Comparison of ENCODE assay signal across 9 cellular contexts in the genomic region with DNA sequence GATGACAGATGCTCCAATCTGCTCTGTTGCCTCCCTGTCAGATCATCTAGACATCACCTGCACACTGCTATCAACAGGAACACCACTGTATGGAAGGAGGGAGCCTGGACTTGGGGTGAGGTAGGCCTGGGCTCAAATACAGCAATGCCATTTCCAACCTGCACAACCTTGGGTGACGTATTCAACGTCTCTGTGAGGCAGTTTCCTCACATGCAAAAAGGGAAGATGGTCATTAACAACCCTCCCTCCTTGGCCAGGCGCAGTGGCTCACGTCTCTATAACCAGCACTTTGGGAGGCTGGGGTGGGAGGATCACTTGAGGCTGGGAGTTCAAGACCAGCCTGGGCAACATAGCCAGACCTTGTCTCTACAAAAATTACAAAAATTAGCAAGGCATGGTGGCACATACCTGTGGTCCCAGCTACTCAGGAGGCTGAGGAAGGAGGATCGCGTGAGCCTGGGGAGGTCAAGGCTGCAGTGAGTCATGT. TPM values are rescaled to one million over a fixed set of nuclear protein-coding genes. Genes with fewer than 3 reads are reported as not detected.
DNase-seq lines count a peak whose midpoint lies in the region; ATAC-seq and TF ChIP-seq lines count a peak whose summit lies in the region.
"Had no signal": no experiment of that assay in that cellular context is flagged by ENCODE, and none has a peak within 500 bp of the region (broad histone marks: within the 10 kb centered on the region; RNA-seq: fewer than 3 reads in every experiment).

No MANE protein-coding gene starts in this region.

- TF ChIP-seq CTCF in gastroesophageal sphincter (IDR thresholded peaks at IDR 0.05), result no peak

- POLR2A ChIA-PET in activated CD4-positive, alpha-beta memory T cell treated with anti-CD3 and anti-CD28 coated beads for 36 hours (lab: Charles Lee), result no interaction called here

- no peaks in the 10 kb centered on the region for H3K27me3 ChIP-seq in gastroesophageal sphincter

- TF ChIP-seq POLR2A in gastroesophageal sphincter (IDR thresholded peaks at IDR 0.05), result no peak

- intact Hi-C loops in activated CD4-positive, alpha-beta memory T cell treated with anti-CD3 and anti-CD28 coated beads for 36 hours (cut with micrococcal nuclease), result loop anchor here (1.0 to 2.0 kb wide), 4 partner anchors 13 to 57 kb away; a partner anchor contains a TSS

- no peak for TF ChIP-seq EP300 in gastroesophageal sphincter (IDR thresholded peaks at IDR 0.05)

- H3K4me3 Mint-ChIP-seq in activated CD8-positive, alpha-beta memory T cell treated with anti-CD3 and anti-CD28 coated beads, Interleukin-2, amount 10 ng/mL, durations not matched to agents 7 days and 5 days, result peak overlapping the region; percentile 33
- H3K4me3 Mint-ChIP-seq in activated CD4-positive, alpha-beta memory T cell treated with anti-CD3 and anti-CD28 coated beads for 36 hours, result no peak overlapping the region
- peak overlapping the region; percentile 70 to 73 for H3K4me3 Mint-ChIP-seq in stimulated activated naive CD8-positive, alpha-beta T cell treated with anti-CD3 and anti-CD28 coated beads, Interleukin-15, amount 100 ng/mL, for 72 hours

- peaks cover 27% of the 10 kb centered on the region for H3K36me3 Mint-ChIP-seq in activated CD8-positive, alpha-beta memory T cell treated with anti-CD3 and anti-CD28 coated beads, Interleukin-2, amount 10 ng/mL, durations not matched to agents 7 days and 5 days
- peaks cover 22% of the 10 kb centered on the region for H3K36me3 Mint-ChIP-seq in activated CD4-positive, alpha-beta memory T cell treated with anti-CD3 and anti-CD28 coated beads for 36 hours

- H3K27ac ChIP-seq in gastroesophageal sphincter, result peak overlapping the region in 3 of 4 donors; percentile 63 to 71 (median 64)

- peaks cover 0 to 27% (median 0%) of the 10 kb centered on the region in 3 donors for H3K4me1 ChIP-seq in gastroesophageal sphincter

- H3K4me3 ChIP-seq in gastroesophageal sphincter, result no peak overlapping the region

- no peak for ATAC-seq in activated CD8-positive, alpha-beta memory T cell treated with anti-CD3 and anti-CD28 coated beads, Interleukin-2, amount 10 ng/mL, durations not matched to agents 7 days and 5 days
- ATAC-seq in gastroesophageal sphincter (no peak), HG02840 (IDR thresholded peaks at IDR 0.05; ENCODE audit: low FRiP score, unreplicated experiment) (no peak), HG02763 (IDR thresholded peaks at IDR 0.05; ENCODE audit: unreplicated experiment) (no peak)
- no peak for ATAC-seq in stimulated activated naive CD8-positive, alpha-beta T cell treated with anti-CD3 and anti-CD28 coated beads, Interleukin-15, amount 100 ng/mL, for 72 hours

- H3K27ac Mint-ChIP-seq in activated CD8-positive, alpha-beta memory T cell treated with anti-CD3 and anti-CD28 coated beads, Interleukin-2, amount 10 ng/mL, durations not matched to agents 7 days and 5 days, result peak overlapping the region; percentile 92
- H3K27ac Mint-ChIP-seq in activated CD4-positive, alpha-beta memory T cell treated with anti-CD3 and anti-CD28 coated beads for 36 hours, result peak overlapping the region; percentile 95
- H3K27ac Mint-ChIP-seq in stimulated activated naive CD8-positive, alpha-beta T cell treated with anti-CD3 and anti-CD28 coated beads, Interleukin-15, amount 100 ng/mL, for 72 hours, result peak overlapping the region; percentile 96 to 99

- DNase-seq in activated CD8-positive, alpha-beta memory T cell treated with anti-CD3 and anti-CD28 coated beads, Interleukin-2, amount 10 ng/mL, durations not matched to agents 7 days and 5 days, result no peak
- no peak for DNase-seq in activated CD8-positive, alpha-beta memory T cell treated with anti-CD3 and anti-CD28 coated beads, Interleukin-2, amount 50 U/mL, for 4 hours
- no peak for DNase-seq in activated CD4-positive, alpha-beta memory T cell treated with anti-CD3 and anti-CD28 coated beads for 36 hours
- no peak for DNase-seq in stimulated activated naive CD8-positive, alpha-beta T cell treated with anti-CD3 and anti-CD28 coated beads, Interleukin-15, amount 100 ng/mL, for 72 hours
- DNase-seq in MV-4-11 (lab: John Stamatoyannopoulos, UW), result no peak
- DNase-seq: NCI-H2171 had no signal

- WGBS in gastroesophageal sphincter (ENCODE audit: low coverage in 1 of 2), 2 donors, result 67 to 79% methylated on average over 2 to 4 of the region's 6 CpGs

- H3K9me3 ChIP-seq in gastroesophageal sphincter, result no peaks in the 10 kb centered on the region

- H3K9me3 Mint-ChIP-seq in activated CD8-positive, alpha-beta memory T cell treated with anti-CD3 and anti-CD28 coated beads, Interleukin-2, amount 10 ng/mL, durations not matched to agents 7 days and 5 days (ENCODE audit: low read depth), result no peaks in the 10 kb centered on the region
- no peaks in the 10 kb centered on the region for H3K9me3 Mint-ChIP-seq in activated CD4-positive, alpha-beta memory T cell treated with anti-CD3 and anti-CD28 coated beads for 36 hours
- H3K9me3 Mint-ChIP-seq in stimulated activated naive CD8-positive, alpha-beta T cell treated with anti-CD3 and anti-CD28 coated beads, Interleukin-15, amount 100 ng/mL, for 72 hours, result no peaks in the 10 kb centered on the region

- H3K27me3 Mint-ChIP-seq in activated CD8-positive, alpha-beta memory T cell treated with anti-CD3 and anti-CD28 coated beads, Interleukin-2, amount 10 ng/mL, durations not matched to agents 7 days and 5 days, result no peaks in the 10 kb centered on the region
- no peaks in the 10 kb centered on the region for H3K27me3 Mint-ChIP-seq in activated CD4-positive, alpha-beta memory T cell treated with anti-CD3 and anti-CD28 coated beads for 36 hours
- H3K27me3 Mint-ChIP-seq in stimulated activated naive CD8-positive, alpha-beta T cell treated with anti-CD3 and anti-CD28 coated beads, Interleukin-15, amount 100 ng/mL, for 72 hours, result no peaks in the 10 kb centered on the region

- CTCF ChIA-PET in activated CD8-positive, alpha-beta memory T cell treated with anti-CD3 and anti-CD28 coated beads, Interleukin-2, amount 10 ng/mL, durations not matched to agents 7 days and 5 days (lab: Charles Lee), result interaction anchor here (0.6 to 2.7 kb wide), 4 partner anchors 15 to 44 kb away, joined by 3 to 23 read pairs (median 3); a partner anchor contains a TSS
- CTCF ChIA-PET in activated CD4-positive, alpha-beta memory T cell treated with anti-CD3 and anti-CD28 coated beads for 36 hours (lab: Charles Lee), result no interaction called here

- H3K4me1 Mint-ChIP-seq in activated CD8-positive, alpha-beta memory T cell treated with anti-CD3 and anti-CD28 coated beads, Interleukin-2, amount 10 ng/mL, durations not matched to agents 7 days and 5 days, result peaks cover 37% of the 10 kb centered on the region
- H3K4me1 Mint-ChIP-seq in activated CD4-positive, alpha-beta memory T cell treated with anti-CD3 and anti-CD28 coated beads for 36 hours (ENCODE audit: low read depth), result peaks cover 40% of the 10 kb centered on the region
- peaks cover 64% of the 10 kb centered on the region for H3K4me1 Mint-ChIP-seq in stimulated activated naive CD8-positive, alpha-beta T cell treated with anti-CD3 and anti-CD28 coated beads, Interleukin-15, amount 100 ng/mL, for 72 hours

- peaks cover 0 to 48% of the 10 kb centered on the region in 2 donors for H3K36me3 ChIP-seq in gastroesophageal sphincter

RNA-seq across cellular contexts. Expression of a gene that starts 13.1 kb away (rescaled TPM):
- 10 to 100 TPM; 47.7 to 50.6 TPM for total RNA-seq in activated CD8-positive, alpha-beta memory T cell treated with anti-CD3 and anti-CD28 coated beads, Interleukin-2, amount 10 ng/mL, durations not matched to agents 7 days and 5 days
- total RNA-seq in activated CD4-positive, alpha-beta memory T cell treated with anti-CD3 and anti-CD28 coated beads for 36 hours, result 10 to 100 TPM; 42.5 to 43.0 TPM
- 10 to 100 TPM; 17.9 to 31.0 (median 22.6) TPM for total RNA-seq in gastroesophageal sphincter

RNA-seq across cellular contexts. Expression of a gene that starts 13.3 kb away (rescaled TPM):
- total RNA-seq in activated CD8-positive, alpha-beta memory T cell treated with anti-CD3 and anti-CD28 coated beads, Interleukin-2, amount 10 ng/mL, durations not matched to agents 7 days and 5 days, result 10 to 100 TPM; 16.8 to 19.7 TPM
- 1 to 10 TPM; 2.2 to 3.7 TPM for total RNA-seq in activated CD4-positive, alpha-beta memory T cell treated with anti-CD3 and anti-CD28 coated beads for 36 hours
- total RNA-seq in gastroesophageal sphincter, result 1 to 10 TPM; 2.3 to 9.4 (median 6.7) TPM

RNA-seq across cellular contexts. Expression of a gene that starts 29.3 kb away (rescaled TPM):
- total RNA-seq in activated CD8-positive, alpha-beta memory T cell treated with anti-CD3 and anti-CD28 coated beads, Interleukin-2, amount 10 ng/mL, durations not matched to agents 7 days and 5 days, result 1 to 10 TPM; 2.9 to 3.7 TPM
- 1 to 10 TPM; 3.1 to 3.7 TPM for total RNA-seq in activated CD4-positive, alpha-beta memory T cell treated with anti-CD3 and anti-CD28 coated beads for 36 hours
- 1 to 10 TPM in 1 of 4 donors, under 1 TPM in 1, not detected in 2; 0.66 to 3.3 TPM for total RNA-seq in gastroesophageal sphincter

RNA-seq across cellular contexts. Expression of a gene that starts 33.7 kb away (rescaled TPM):
- total RNA-seq in activated CD8-positive, alpha-beta memory T cell treated with anti-CD3 and anti-CD28 coated beads, Interleukin-2, amount 10 ng/mL, durations not matched to agents 7 days and 5 days, result 10 to 100 TPM; 12.9 to 23.0 TPM
- 10 to 100 TPM; 18.3 to 19.9 TPM for total RNA-seq in activated CD4-positive, alpha-beta memory T cell treated with anti-CD3 and anti-CD28 coated beads for 36 hours
- total RNA-seq in gastroesophageal sphincter, result 10 to 100 TPM; 25.5 to 38.5 (median 27.8) TPM

RNA-seq across cellular contexts. Expression of a gene that starts 34.1 kb away (rescaled TPM):
- 10 to 100 TPM; 18.6 to 21.3 TPM for total RNA-seq in activated CD8-positive, alpha-beta memory T cell treated with anti-CD3 and anti-CD28 coated beads, Interleukin-2, amount 10 ng/mL, durations not matched to agents 7 days and 5 days
- total RNA-seq in activated CD4-positive, alpha-beta memory T cell treated with anti-CD3 and anti-CD28 coated beads for 36 hours, result 10 to 100 TPM; 12.6 to 14.1 TPM
- total RNA-seq in gastroesophageal sphincter, result 10 to 100 TPM; 10.8 to 19.9 (median 14.2) TPM
